ENCODE assay signal across 2 cellular contexts in genomic region chr9:6564370-6564769, GRCh38.
TF ChIP-seq lines count a peak whose summit lies in the region.

No MANE protein-coding gene starts in this region.

TF ChIP-seq in SK-N-SH, 30 proteins besides CTCF, POLR2A, EP300 and RAD21:
- TF ChIP-seq REST (IDR thresholded peaks at IDR 0.05; ENCODE audit: low read depth, low read length), result no peak
- no peak for TF ChIP-seq RFX5 (IDR thresholded peaks at IDR 0.05; ENCODE audit: low read length)
- TF ChIP-seq USF1 (IDR thresholded peaks at IDR 0.05; ENCODE audit: borderline replicate concordance, low read depth), result no peak
- no peak for TF ChIP-seq GATA2 (CRISPR knock-in tag; IDR thresholded peaks at IDR 0.05)
- TF ChIP-seq TAF1 (IDR thresholded peaks at IDR 0.05; ENCODE audit: borderline replicate concordance, low read depth, low read length), result no peak
- TF ChIP-seq TEAD4 (IDR thresholded peaks at IDR 0.05; ENCODE audit: borderline replicate concordance, insufficient read depth), result no peak
- no peak for TF ChIP-seq FOSL2 (IDR thresholded peaks at IDR 0.05; ENCODE audit: borderline replicate concordance, low read depth)
- no peak for TF ChIP-seq RXRA (IDR thresholded peaks at IDR 0.05; ENCODE audit: borderline replicate concordance, low read depth)

TF ChIP-seq in SK-N-SH treated with all-trans-retinoic acid at 6 μM for 48 hours, 23 proteins besides CTCF, POLR2A, EP300 and RAD21 (continued from another document):
- TF ChIP-seq TSHZ2 (CRISPR knock-in tag; IDR thresholded peaks at IDR 0.05) (no peak), RARB (CRISPR knock-in tag; IDR thresholded peaks at IDR 0.05) (no peak), TCF4 (CRISPR knock-in tag; IDR thresholded peaks at IDR 0.05; ENCODE audit: borderline replicate concordance) (no peak), CSDC2 (CRISPR knock-in tag; IDR thresholded peaks at IDR 0.05) (no peak), ARNTL (CRISPR knock-in tag; IDR thresholded peaks at IDR 0.05; ENCODE audit: borderline replicate concordance, low read depth) (no peak), BACH2 (CRISPR knock-in tag; IDR thresholded peaks at IDR 0.05; ENCODE audit: borderline replicate concordance) (no peak), ESRRG (CRISPR knock-in tag; IDR thresholded peaks at IDR 0.05) (no peak), OSR1 (CRISPR knock-in tag; IDR thresholded peaks at IDR 0.05) (no peak), ZC3H10 (CRISPR knock-in tag; IDR thresholded peaks at IDR 0.05) (no peak)
